Comparison of ENCODE assay signal across 13 cellular contexts in genomic region chr21:16608209-16608830, GRCh38.
DNase-seq lines count a peak whose midpoint lies in the region; ATAC-seq and TF ChIP-seq lines count a peak whose summit lies in the region.
"Had no signal": no experiment of that assay in that cellular context is flagged by ENCODE, and none has a peak within 500 bp of the region (broad histone marks: within the 10 kb centered on the region; RNA-seq: fewer than 3 reads in every experiment).

No MANE protein-coding gene starts in this region.

- CTCF ChIA-PET in A673 (lab: Charles Lee) = no interaction called here

- POLR2A ChIA-PET in A673 (lab: Charles Lee; ENCODE audit: low non-redundant PET) = no interaction called here

- H3K4me3 Mint-ChIP-seq in activated T-cell treated with anti-CD3 and anti-CD28 coated beads, Interleukin-2, amount 50 U/mL, for 4 hours = no peak overlapping the region

- no peaks in the 10 kb centered on the region for H3K27me3 ChIP-seq in A673 (replicated peaks; ENCODE audit: insufficient read depth, low read depth, low read length, poor library complexity)
- no peaks in the 10 kb centered on the region for H3K27me3 ChIP-seq in H7 (ENCODE audit: control insufficient read depth, insufficient read depth, low read length)
- H3K27me3 ChIP-seq in iPS DF 6.9 (ENCODE audit: control insufficient read depth, insufficient read depth, low read length) = no peaks in the 10 kb centered on the region
- H3K27me3 ChIP-seq: BLaER1 treated with 17β-estradiol and CSF1 and Interleukin-3, amounts not matched to agents 10 nM and 100 nM had no signal

- H3K9me3 Mint-ChIP-seq in activated T-cell treated with anti-CD3 and anti-CD28 coated beads, Interleukin-2, amount 50 U/mL, for 4 hours = no peaks in the 10 kb centered on the region

- DNase-seq in A673 (ENCODE audit: low spot score) (no peak), H7 (peak; percentile 50), iPS DF 6.9 (ENCODE audit: low read depth, low spot score) (peak; percentile 39)
- no peak for DNase-seq in activated CD8-positive, alpha-beta memory T cell treated with anti-CD3 and anti-CD28 coated beads for 24 hours
- no peak for DNase-seq in activated T-cell treated with anti-CD3 and anti-CD28 coated beads, Interleukin-2, amount 50 U/mL, for 4 hours
- DNase-seq in activated CD4-positive, CD25-positive, alpha-beta regulatory T cell (lab: John Stamatoyannopoulos, UW) = no peak
- DNase-seq: activated gamma-delta T cell, left colon, NCI-H1694 treated with DMSO at 0.1 percent for 48 hours, T-helper 1 cell had no signal

- no peak for ATAC-seq in esophagus mucosa
- no peak for ATAC-seq in activated T-cell treated with anti-CD3 and anti-CD28 coated beads, Interleukin-2, amount 50 U/mL, for 4 hours
- ATAC-seq: left colon had no signal

- H3K27me3 Mint-ChIP-seq in activated T-cell treated with anti-CD3 and anti-CD28 coated beads, Interleukin-2, amount 50 U/mL, for 4 hours (ENCODE audit: low read depth) = no peaks in the 10 kb centered on the region

- H3K4me1 Mint-ChIP-seq in activated T-cell treated with anti-CD3 and anti-CD28 coated beads, Interleukin-2, amount 50 U/mL, for 4 hours (ENCODE audit: low read depth) = no peaks in the 10 kb centered on the region

- no peaks in the 10 kb centered on the region for H3K4me1 ChIP-seq in A673 (ENCODE audit: insufficient read depth, low read length, poor library complexity, severe bottlenecking)
- H3K4me1 ChIP-seq in iPS DF 6.9 (ENCODE audit: control insufficient read depth, insufficient read depth, low read length) = no peaks in the 10 kb centered on the region
- H3K4me1 ChIP-seq: BLaER1 treated with 17β-estradiol and CSF1 and Interleukin-3, amounts not matched to agents 10 nM and 100 nM had no signal

- H3K4me3 ChIP-seq in A673 (ENCODE audit: low read depth, low read length, poor library complexity, severe bottlenecking) = no peak overlapping the region
- H3K4me3 ChIP-seq in H7 (ENCODE audit: insufficient read depth, low read depth, low read length) = no peak overlapping the region
- H3K4me3 ChIP-seq in WI38 (ENCODE audit: low read depth, low read length) = no peak overlapping the region
- no peak overlapping the region for H3K4me3 ChIP-seq in iPS DF 6.9 (ENCODE audit: low read length)
- H3K4me3 ChIP-seq: BLaER1 treated with 17β-estradiol and CSF1 and Interleukin-3, amounts not matched to agents 10 nM and 100 nM had no signal

- H3K36me3 ChIP-seq in A673 (ENCODE audit: insufficient read depth, low read length, poor library complexity, severe bottlenecking) (no peaks in the 10 kb centered on the region), H7 (replicated peaks; ENCODE audit: control insufficient read depth, insufficient read depth, low read length) (no peaks in the 10 kb centered on the region), iPS DF 6.9 (ENCODE audit: control insufficient read depth, insufficient read depth, low read length) (no peaks in the 10 kb centered on the region)
- H3K36me3 ChIP-seq: BLaER1 treated with 17β-estradiol and CSF1 and Interleukin-3, amounts not matched to agents 10 nM and 100 nM had no signal

- H3K9me3 ChIP-seq in A673 (ENCODE audit: low read depth, low read length, poor library complexity, severe bottlenecking) (no peaks in the 10 kb centered on the region), iPS DF 6.9 (ENCODE audit: control insufficient read depth, insufficient read depth, low read length) (no peaks in the 10 kb centered on the region)
- H3K9me3 ChIP-seq: BLaER1 treated with 17β-estradiol and CSF1 and Interleukin-3, amounts not matched to agents 10 nM and 100 nM had no signal

- no TSS peak for BruUV-seq in A673 (replicated peaks; lab: Mats Ljungman, UMichigan)

- no CpG with 5 or more reads among the region's 3 CpGs for WGBS in iPS DF 6.9 (ENCODE audit: insufficient coverage, insufficient read length)

- H3K27ac ChIP-seq in A673 (ENCODE audit: low read depth, low read length, poor library complexity, severe bottlenecking) (no peak overlapping the region), iPS DF 6.9 (ENCODE audit: low read length) (no peak overlapping the region)
- H3K27ac ChIP-seq: BLaER1 treated with 17β-estradiol and CSF1 and Interleukin-3, amounts not matched to agents 10 nM and 100 nM had no signal

- 0 out of 2 replicates have a peak, but pooled peaks have one; percentile 19 for TF ChIP-seq CTCF in A673 (conservative IDR thresholded peaks at IDR 0.05; ENCODE audit: low read depth, low read length)
- TF ChIP-seq CTCF in WI38 (IDR thresholded peaks at IDR 0.05; ENCODE audit: low read depth, low read length) = 0 out of 2 replicates have a peak, but pooled peaks have one; percentile 11

- intact Hi-C loops in A673 (cut with micrococcal nuclease; ENCODE audit: unreplicated experiment) = loop anchor here (10.0 kb wide), 1 partner anchor 154 kb away; no protein-coding TSS in a partner anchor

- no peaks in the 10 kb centered on the region for H3K36me3 Mint-ChIP-seq in activated T-cell treated with anti-CD3 and anti-CD28 coated beads, Interleukin-2, amount 50 U/mL, for 4 hours (ENCODE audit: insufficient read depth)

Comparison
In these comparisons a context has a peak if more than half of its experiments do, and no peak if none do; other contexts are left out.
1. DNase-seq: peak in H7 (single experiment) and iPS DF 6.9 (single experiment); none in A673 (single experiment), activated CD8-positive, alpha-beta memory T cell treated with anti-CD3 and anti-CD28 coated beads for 24 hours (single experiment), activated T-cell treated with anti-CD3 and anti-CD28 coated beads, Interleukin-2, amount 50 U/mL, for 4 hours (single experiment) and activated CD4-positive, CD25-positive, alpha-beta regulatory T cell (0 of 4).